Comparison of ENCODE assay signal across 22 cellular contexts in the genomic region with DNA sequence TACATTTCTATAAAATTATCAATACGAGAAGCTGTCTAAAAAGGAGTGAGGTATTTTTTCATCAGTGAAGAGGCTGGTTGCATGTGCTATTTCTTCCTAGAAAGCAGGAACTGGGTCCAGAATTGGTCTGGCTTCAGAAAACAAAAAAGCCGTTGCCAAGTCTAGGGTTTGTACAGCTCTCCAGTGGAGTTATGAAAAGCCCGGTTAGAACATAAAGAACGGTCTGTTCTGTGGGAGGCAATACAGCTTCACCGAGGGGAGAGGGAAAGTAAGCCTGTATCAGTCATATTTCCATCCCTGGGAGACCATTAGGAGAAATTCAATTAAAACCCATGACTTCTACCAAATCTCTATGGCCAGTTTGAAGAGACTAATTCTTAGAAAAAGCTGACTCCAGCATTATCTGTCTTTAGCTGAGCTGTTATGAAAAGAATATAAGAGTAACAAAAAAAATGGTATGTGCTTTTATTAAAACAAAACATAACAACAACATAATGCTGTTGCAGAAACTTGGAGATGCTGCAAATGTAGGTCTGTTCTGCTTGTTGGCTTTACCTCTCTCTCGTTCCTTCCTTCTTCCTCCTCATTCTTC.
"Had no signal": no experiment of that assay in that cellular context is flagged by ENCODE, and none has a peak within 500 bp of the region (broad histone marks: within the 10 kb centered on the region; RNA-seq: fewer than 3 reads in every experiment).

No MANE protein-coding gene starts in this region.

- H3K27me3 ChIP-seq: neural progenitor cell, right atrium auricular region, suprapubic skin, tibial nerve, uterus had no signal

- DNase-seq: activated CD4-positive, alpha-beta memory T cell treated with anti-CD3 and anti-CD28 coated beads for 36 hours; activated CD4-positive, alpha-beta T cell treated with anti-CD3 and anti-CD28 coated beads for 36 hours; activated naive CD4-positive, alpha-beta T cell treated with Interleukin-2 at 50 U/mL for 16 hours; activated naive CD8-positive, alpha-beta T cell treated with anti-CD3 and anti-CD28 coated beads, Interleukin-2, amount 10 ng/mL, durations not matched to agents 7 days and 5 days; activated T-cell treated with anti-CD3 and anti-CD28 coated beads, Interleukin-2, amount 50 U/mL, for 48 hours; amniotic stem cell; cortex of kidney; foreskin fibroblast; immature natural killer cell; mesendoderm; naive thymus-derived CD4-positive, alpha-beta T cell; stimulated activated CD4-positive, alpha-beta T cell treated with anti-CD3 and anti-CD28 coated beads, Interleukin-1b, Interleukin-23, amount 100 ng/mL, for 48 hours; stimulated activated naive CD8-positive, alpha-beta T cell treated with anti-CD3 and anti-CD28 coated beads, Interleukin-15, amount 100 ng/mL, for 72 hours; T1000; uterus had no signal

- H3K27ac ChIP-seq: neural progenitor cell, prostate gland, right atrium auricular region, suprapubic skin, tibial nerve, uterus had no signal

- H3K36me3 Mint-ChIP-seq: activated CD4-positive, alpha-beta memory T cell treated with anti-CD3 and anti-CD28 coated beads for 36 hours; activated naive CD8-positive, alpha-beta T cell treated with anti-CD3 and anti-CD28 coated beads, Interleukin-2, amount 10 ng/mL, durations not matched to agents 7 days and 5 days; immature natural killer cell; naive thymus-derived CD4-positive, alpha-beta T cell; neural progenitor cell; stimulated activated effector memory CD8-positive, alpha-beta T cell treated with anti-CD3 and anti-CD28 coated beads, Interleukin-12 subunit alpha, Interleukin-12 subunit beta, amount 100 ng/mL, for 72 hours had no signal

- H2AFZ ChIP-seq: neural progenitor cell had no signal

- ATAC-seq: activated CD4-positive, alpha-beta T cell treated with anti-CD3 and anti-CD28 coated beads for 36 hours; naive thymus-derived CD4-positive, alpha-beta T cell; stimulated activated effector memory CD8-positive, alpha-beta T cell treated with anti-CD3 and anti-CD28 coated beads, Interleukin-12 subunit alpha, Interleukin-12 subunit beta, amount 100 ng/mL, for 72 hours; stimulated activated naive CD8-positive, alpha-beta T cell treated with anti-CD3 and anti-CD28 coated beads, Interleukin-15, amount 100 ng/mL, for 72 hours; WTC11 had no signal

- H3K4me3 Mint-ChIP-seq: activated CD4-positive, alpha-beta memory T cell treated with anti-CD3 and anti-CD28 coated beads for 36 hours; activated CD4-positive, alpha-beta T cell treated with anti-CD3 and anti-CD28 coated beads for 36 hours; activated naive CD8-positive, alpha-beta T cell treated with anti-CD3 and anti-CD28 coated beads, Interleukin-2, amount 10 ng/mL, durations not matched to agents 7 days and 5 days; immature natural killer cell; naive thymus-derived CD4-positive, alpha-beta T cell; neural progenitor cell; stimulated activated effector memory CD8-positive, alpha-beta T cell treated with anti-CD3 and anti-CD28 coated beads, Interleukin-12 subunit alpha, Interleukin-12 subunit beta, amount 100 ng/mL, for 72 hours; stimulated activated naive CD8-positive, alpha-beta T cell treated with anti-CD3 and anti-CD28 coated beads, Interleukin-15, amount 100 ng/mL, for 72 hours; WTC11 had no signal

- H3K4me2 ChIP-seq: neural progenitor cell had no signal

- H3K4me1 Mint-ChIP-seq: activated CD4-positive, alpha-beta T cell treated with anti-CD3 and anti-CD28 coated beads for 36 hours; activated naive CD8-positive, alpha-beta T cell treated with anti-CD3 and anti-CD28 coated beads, Interleukin-2, amount 10 ng/mL, durations not matched to agents 7 days and 5 days; immature natural killer cell; naive thymus-derived CD4-positive, alpha-beta T cell; stimulated activated effector memory CD8-positive, alpha-beta T cell treated with anti-CD3 and anti-CD28 coated beads, Interleukin-12 subunit alpha, Interleukin-12 subunit beta, amount 100 ng/mL, for 72 hours; stimulated activated naive CD8-positive, alpha-beta T cell treated with anti-CD3 and anti-CD28 coated beads, Interleukin-15, amount 100 ng/mL, for 72 hours; WTC11 had no signal

- H3K36me3 ChIP-seq: neural progenitor cell, prostate gland, right atrium auricular region, suprapubic skin, tibial nerve, uterus had no signal

- H3K9ac ChIP-seq: neural progenitor cell had no signal

- H3K9me3 ChIP-seq: prostate gland, right atrium auricular region, suprapubic skin, tibial nerve, uterus had no signal

- H3K27me3 Mint-ChIP-seq: activated CD4-positive, alpha-beta T cell treated with anti-CD3 and anti-CD28 coated beads for 36 hours; activated naive CD8-positive, alpha-beta T cell treated with anti-CD3 and anti-CD28 coated beads, Interleukin-2, amount 10 ng/mL, durations not matched to agents 7 days and 5 days; stimulated activated naive CD8-positive, alpha-beta T cell treated with anti-CD3 and anti-CD28 coated beads, Interleukin-15, amount 100 ng/mL, for 72 hours had no signal

- H3K4me1 ChIP-seq: neural progenitor cell, right atrium auricular region, suprapubic skin, tibial nerve, uterus had no signal

- H3K4me3 ChIP-seq: neural progenitor cell, prostate gland, right atrium auricular region, suprapubic skin, tibial nerve, uterus had no signal

- H3K9me3 Mint-ChIP-seq: activated CD4-positive, alpha-beta memory T cell treated with anti-CD3 and anti-CD28 coated beads for 36 hours; activated naive CD8-positive, alpha-beta T cell treated with anti-CD3 and anti-CD28 coated beads, Interleukin-2, amount 10 ng/mL, durations not matched to agents 7 days and 5 days; stimulated activated effector memory CD8-positive, alpha-beta T cell treated with anti-CD3 and anti-CD28 coated beads, Interleukin-12 subunit alpha, Interleukin-12 subunit beta, amount 100 ng/mL, for 72 hours; stimulated activated naive CD8-positive, alpha-beta T cell treated with anti-CD3 and anti-CD28 coated beads, Interleukin-15, amount 100 ng/mL, for 72 hours had no signal

- H3K27ac Mint-ChIP-seq: activated CD4-positive, alpha-beta memory T cell treated with anti-CD3 and anti-CD28 coated beads for 36 hours; activated CD4-positive, alpha-beta T cell treated with anti-CD3 and anti-CD28 coated beads for 36 hours; activated naive CD8-positive, alpha-beta T cell treated with anti-CD3 and anti-CD28 coated beads, Interleukin-2, amount 10 ng/mL, durations not matched to agents 7 days and 5 days; immature natural killer cell; naive thymus-derived CD4-positive, alpha-beta T cell; neural progenitor cell; stimulated activated effector memory CD8-positive, alpha-beta T cell treated with anti-CD3 and anti-CD28 coated beads, Interleukin-12 subunit alpha, Interleukin-12 subunit beta, amount 100 ng/mL, for 72 hours; stimulated activated naive CD8-positive, alpha-beta T cell treated with anti-CD3 and anti-CD28 coated beads, Interleukin-15, amount 100 ng/mL, for 72 hours; WTC11 had no signal
